14 cellular contexts compared by ENCODE assay signal in genomic region chr1:25986773-25987172, GRCh38. TPM values are rescaled to one million over a fixed set of nuclear protein-coding genes. Genes with fewer than 3 reads are reported as not detected.
"Had no signal": no experiment of that assay in that cellular context is flagged by ENCODE, and none has a peak within 500 bp of the region (broad histone marks: within the 10 kb centered on the region; RNA-seq: fewer than 3 reads in every experiment).

No MANE protein-coding gene starts in this region.

RNA-seq across cellular contexts. Expression of gene EXTL1, which starts 34.8 kb away (rescaled TPM):
- total RNA-seq: activated naive CD4-positive, alpha-beta T cell treated with anti-CD3 and anti-CD28 coated beads for 36 hours; activated naive CD4-positive, alpha-beta T cell treated with anti-CD3 and anti-CD28 coated beads, Interleukin-2, amount 50 U/mL, for 72 hours; activated naive CD8-positive, alpha-beta T cell treated with anti-CD3 and anti-CD28 coated beads for 36 hours; activated naive CD8-positive, alpha-beta T cell treated with anti-CD3 and anti-CD28 coated beads, Interleukin-2, amount 10 ng/mL, durations not matched to agents 7 days and 5 days; activated T-cell treated with anti-CD3 and anti-CD28 coated beads, Interleukin-2, amount 50 U/mL, for 4 hours; activated T-cell treated with anti-CD3 and anti-CD28 coated beads, Interleukin-2, amount 50 U/mL, for 72 hours; activated T-helper 17 cell treated with anti-CD3 and anti-CD28 coated beads, Interleukin-2, amount 50 U/mL, for 72 hours; activated T-helper 2 cell treated with anti-CD3 and anti-CD28 coated beads, Interferon-gamma antibody, Interleukin-2, Interleukin-4, amounts not matched to agents 10 μg/mL and 5 μg/mL and 100 μg/mL, durations not matched to agents 14 hours and 24 hours and 36 hours; body of pancreas; bronchial epithelial cell had no signal

RNA-seq across cellular contexts. Expression of gene SLC30A2, which starts 59.1 kb away (rescaled TPM):
- total RNA-seq: activated naive CD4-positive, alpha-beta T cell treated with anti-CD3 and anti-CD28 coated beads for 36 hours; activated naive CD4-positive, alpha-beta T cell treated with anti-CD3 and anti-CD28 coated beads, Interleukin-2, amount 50 U/mL, for 72 hours; activated naive CD8-positive, alpha-beta T cell treated with anti-CD3 and anti-CD28 coated beads for 36 hours; activated naive CD8-positive, alpha-beta T cell treated with anti-CD3 and anti-CD28 coated beads, Interleukin-2, amount 10 ng/mL, durations not matched to agents 7 days and 5 days; activated T-cell treated with anti-CD3 and anti-CD28 coated beads, Interleukin-2, amount 50 U/mL, for 4 hours; activated T-cell treated with anti-CD3 and anti-CD28 coated beads, Interleukin-2, amount 50 U/mL, for 72 hours; activated T-helper 1 cell treated with anti-CD3 and anti-CD28 coated beads, Interleukin-12 subunit alpha, Interleukin-12 subunit beta, Interleukin-2, Interleukin-4 antibody, amounts not matched to agents 30 ng/mL and 10 ng/mL and 1 ng/mL, durations not matched to agents 14 hours and 24 hours and 36 hours; activated T-helper 17 cell treated with anti-CD3 and anti-CD28 coated beads, Interleukin-2, amount 50 U/mL, for 72 hours; activated T-helper 2 cell treated with anti-CD3 and anti-CD28 coated beads, Interferon-gamma antibody, Interleukin-2, Interleukin-4, amounts not matched to agents 10 μg/mL and 5 μg/mL and 100 μg/mL, durations not matched to agents 14 hours and 24 hours and 36 hours; aorta; ascending aorta; astrocyte; bronchial epithelial cell had no signal
